ENCODE assay signal across 17 cellular contexts in the genomic region with DNA sequence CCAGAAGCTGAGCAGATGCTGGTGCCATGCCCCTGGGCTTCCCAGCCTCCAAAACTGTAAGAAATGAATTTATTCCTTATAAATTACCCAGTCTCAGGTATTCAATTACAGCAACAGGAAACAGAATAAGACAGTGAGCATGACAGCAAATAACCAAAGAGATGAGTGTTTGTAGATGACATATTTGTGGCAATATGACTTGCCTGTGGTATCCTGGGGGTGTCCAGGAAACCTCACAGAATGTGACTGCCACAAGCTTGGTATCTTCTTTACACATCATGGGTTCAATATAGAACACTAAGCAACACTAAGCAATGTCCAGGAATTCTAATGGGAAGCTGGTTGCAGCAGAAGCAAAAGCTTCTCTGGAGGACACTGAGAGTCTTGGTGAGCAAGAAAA.
"Had no signal": no experiment of that assay in that cellular context is flagged by ENCODE, and none has a peak within 500 bp of the region (broad histone marks: within the 10 kb centered on the region; RNA-seq: fewer than 3 reads in every experiment).

No MANE protein-coding gene starts in this region.

- DNase-seq: colonic mucosa; effector CD8-positive, alpha-beta T cell; heart right ventricle; hypothalamus; kidney glomerular epithelial cell; mammary epithelial cell; natural killer cell; posterior cingulate gyrus; stimulated activated CD4-positive, alpha-beta T cell treated with anti-CD3 and anti-CD28 coated beads, Interleukin-2, amount 100 ng/mL, for 48 hours; testis; upper lobe of right lung had no signal

- H3K36me3 ChIP-seq: colonic mucosa, heart right ventricle, right atrium auricular region, tibial nerve, upper lobe of right lung, vagina had no signal

- H3K27ac ChIP-seq: colonic mucosa, heart right ventricle, right atrium auricular region, testis, tibial nerve, upper lobe of right lung, vagina had no signal

- H3K27me3 ChIP-seq: colonic mucosa, heart right ventricle, right atrium auricular region, testis, tibial nerve, upper lobe of right lung, vagina had no signal

- H3K4me1 ChIP-seq: colonic mucosa, heart right ventricle, right atrium auricular region, testis, tibial nerve, upper lobe of right lung, vagina had no signal

- H3K9me3 ChIP-seq: colonic mucosa, heart right ventricle, right atrium auricular region, testis, tibial nerve, upper lobe of right lung, vagina had no signal

- H3K4me3 ChIP-seq: colonic mucosa, heart right ventricle, right atrium auricular region, smooth muscle cell, testis, tibial nerve, upper lobe of right lung, vagina had no signal

- ATAC-seq: esophagus mucosa, heart right ventricle, left lobe of liver, natural killer cell, upper lobe of right lung had no signal

- H3K4me2 ChIP-seq: smooth muscle cell had no signal
